16 cellular contexts compared by ENCODE assay signal in genomic region chr16:89264800-89265550, GRCh38. TPM values are rescaled to one million over a fixed set of nuclear protein-coding genes. Genes with fewer than 3 reads are reported as not detected.
DNase-seq lines count a peak whose midpoint lies in the region; ATAC-seq lines count a peak whose summit lies in the region.
"Had no signal": no experiment of that assay in that cellular context is flagged by ENCODE, and none has a peak within 500 bp of the region (broad histone marks: within the 10 kb centered on the region; RNA-seq: fewer than 3 reads in every experiment).

No MANE protein-coding gene starts in this region.

- no peaks in the 10 kb centered on the region for H3K9me3 Mint-ChIP-seq in stimulated activated naive CD8-positive, alpha-beta T cell treated with anti-CD3 and anti-CD28 coated beads, Interleukin-15, amount 100 ng/mL, for 72 hours
- no peaks in the 10 kb centered on the region for H3K9me3 Mint-ChIP-seq in central memory CD8-positive, alpha-beta T cell
- H3K9me3 Mint-ChIP-seq in stimulated activated naive B cell treated with anti-CD40 and anti-IgM and Interleukin-4, amounts not matched to agents 10 μg/mL and 1 μg/mL and 100 μg/mL, for 72 hours, result peaks cover 0 to 2% of the 10 kb centered on the region in 2 donors
- H3K9me3 Mint-ChIP-seq in activated CD8-positive, alpha-beta memory T cell treated with anti-CD3 and anti-CD28 coated beads, Interleukin-2, amount 10 ng/mL, durations not matched to agents 7 days and 5 days (ENCODE audit: low read depth), result no peaks in the 10 kb centered on the region
- H3K9me3 Mint-ChIP-seq: HFFc6 had no signal

- DNase-seq in NCI-H82 (lab: John Stamatoyannopoulos, UW) (peak; percentile 20), NCI-H82 treated with DMSO at 0.1 percent for 48 hours (lab: John Stamatoyannopoulos, UW; ENCODE audit: unreplicated experiment) (no peak)
- DNase-seq in stimulated activated naive CD8-positive, alpha-beta T cell treated with anti-CD3 and anti-CD28 coated beads, Interleukin-15, amount 100 ng/mL, for 72 hours, result no peak
- no peak for DNase-seq in stimulated activated naive CD8-positive, alpha-beta T cell treated with anti-CD3 and anti-CD28 coated beads, Interleukin-15, Interleukin-2, amounts not matched to agents 100 U/mL and 50 U/mL, for 24 hours
- no peak for DNase-seq in central memory CD8-positive, alpha-beta T cell (ENCODE audit: low spot score in 2 of 2)
- no peak for DNase-seq in stimulated activated naive B cell treated with anti-CD40 and anti-IgM and Interleukin-4, amounts not matched to agents 10 μg/mL and 1 μg/mL and 100 μg/mL, for 72 hours
- DNase-seq in activated CD8-positive, alpha-beta memory T cell treated with anti-CD3 and anti-CD28 coated beads, Interleukin-2, amount 10 ng/mL, durations not matched to agents 7 days and 5 days, result no peak
- DNase-seq: DMS53, HFFc6, NCI-H1092 treated with DMSO at 0.1 percent for 48 hours, NCI-H1694, NCI-H2107, NCI-H226, NCI-H69, SHP77 treated with DMSO at 0.1 percent for 48 hours had no signal

- peaks cover 20% of the 10 kb centered on the region for H3K4me1 Mint-ChIP-seq in stimulated activated naive CD8-positive, alpha-beta T cell treated with anti-CD3 and anti-CD28 coated beads, Interleukin-15, amount 100 ng/mL, for 72 hours
- H3K4me1 Mint-ChIP-seq in central memory CD8-positive, alpha-beta T cell, result peaks cover 12% of the 10 kb centered on the region
- peaks cover 0 to 5% of the 10 kb centered on the region in 2 donors for H3K4me1 Mint-ChIP-seq in stimulated activated naive B cell treated with anti-CD40 and anti-IgM and Interleukin-4, amounts not matched to agents 10 μg/mL and 1 μg/mL and 100 μg/mL, for 72 hours
- peaks cover 6% of the 10 kb centered on the region for H3K4me1 Mint-ChIP-seq in activated CD8-positive, alpha-beta memory T cell treated with anti-CD3 and anti-CD28 coated beads, Interleukin-2, amount 10 ng/mL, durations not matched to agents 7 days and 5 days

- H3K27ac Mint-ChIP-seq in stimulated activated naive CD8-positive, alpha-beta T cell treated with anti-CD3 and anti-CD28 coated beads, Interleukin-15, amount 100 ng/mL, for 72 hours, result peak overlapping the region; percentile 25 to 90
- H3K27ac Mint-ChIP-seq in central memory CD8-positive, alpha-beta T cell (ENCODE audit: low read depth), result peak overlapping the region; percentile 25
- peak overlapping the region; percentile 25 for H3K27ac Mint-ChIP-seq in stimulated activated naive B cell treated with anti-CD40 and anti-IgM and Interleukin-4, amounts not matched to agents 10 μg/mL and 1 μg/mL and 100 μg/mL, for 72 hours
- H3K27ac Mint-ChIP-seq in activated CD8-positive, alpha-beta memory T cell treated with anti-CD3 and anti-CD28 coated beads, Interleukin-2, amount 10 ng/mL, durations not matched to agents 7 days and 5 days, result no peak overlapping the region
- H3K27ac Mint-ChIP-seq: HFFc6 had no signal

- ATAC-seq in stimulated activated naive CD8-positive, alpha-beta T cell treated with anti-CD3 and anti-CD28 coated beads, Interleukin-15, amount 100 ng/mL, for 72 hours, result peak; percentile 13
- no peak for ATAC-seq in stimulated activated naive CD8-positive, alpha-beta T cell treated with anti-CD3 and anti-CD28 coated beads, Interleukin-15, Interleukin-2, amounts not matched to agents 100 U/mL and 50 U/mL, for 24 hours
- no peak for ATAC-seq in central memory CD8-positive, alpha-beta T cell (replicated peaks; ENCODE audit: extremely low read depth, poor library complexity, severe bottlenecking)
- no peak for ATAC-seq in stimulated activated naive B cell treated with anti-CD40 and anti-IgM and Interleukin-4, amounts not matched to agents 10 μg/mL and 1 μg/mL and 100 μg/mL, for 72 hours (replicated peaks)
- no peak for ATAC-seq in HG02970 (IDR thresholded peaks at IDR 0.05; ENCODE audit: low FRiP score, unreplicated experiment)
- no peak for ATAC-seq in activated CD8-positive, alpha-beta memory T cell treated with anti-CD3 and anti-CD28 coated beads, Interleukin-2, amount 10 ng/mL, durations not matched to agents 7 days and 5 days

- CTCF ChIA-PET in activated CD8-positive, alpha-beta memory T cell treated with anti-CD3 and anti-CD28 coated beads, Interleukin-2, amount 10 ng/mL, durations not matched to agents 7 days and 5 days (lab: Charles Lee), result interaction anchor here (1.0 kb wide), 1 partner anchor 24 kb away, joined by 3 read pairs; no protein-coding TSS in a partner anchor

- H3K4me3 Mint-ChIP-seq in stimulated activated naive CD8-positive, alpha-beta T cell treated with anti-CD3 and anti-CD28 coated beads, Interleukin-15, amount 100 ng/mL, for 72 hours, result no peak overlapping the region
- H3K4me3 Mint-ChIP-seq in central memory CD8-positive, alpha-beta T cell, result no peak overlapping the region
- H3K4me3 Mint-ChIP-seq in stimulated activated naive B cell treated with anti-CD40 and anti-IgM and Interleukin-4, amounts not matched to agents 10 μg/mL and 1 μg/mL and 100 μg/mL, for 72 hours, result no peak overlapping the region
- H3K4me3 Mint-ChIP-seq in activated CD8-positive, alpha-beta memory T cell treated with anti-CD3 and anti-CD28 coated beads, Interleukin-2, amount 10 ng/mL, durations not matched to agents 7 days and 5 days, result no peak overlapping the region
- H3K4me3 Mint-ChIP-seq: HFFc6 had no signal

- no peaks in the 10 kb centered on the region for H3K27me3 Mint-ChIP-seq in stimulated activated naive CD8-positive, alpha-beta T cell treated with anti-CD3 and anti-CD28 coated beads, Interleukin-15, amount 100 ng/mL, for 72 hours
- H3K27me3 Mint-ChIP-seq in central memory CD8-positive, alpha-beta T cell, result no peaks in the 10 kb centered on the region
- H3K27me3 Mint-ChIP-seq in stimulated activated naive B cell treated with anti-CD40 and anti-IgM and Interleukin-4, amounts not matched to agents 10 μg/mL and 1 μg/mL and 100 μg/mL, for 72 hours, result no peaks in the 10 kb centered on the region
- H3K27me3 Mint-ChIP-seq in activated CD8-positive, alpha-beta memory T cell treated with anti-CD3 and anti-CD28 coated beads, Interleukin-2, amount 10 ng/mL, durations not matched to agents 7 days and 5 days, result no peaks in the 10 kb centered on the region

- peaks cover 29% of the 10 kb centered on the region for H3K36me3 Mint-ChIP-seq in central memory CD8-positive, alpha-beta T cell (ENCODE audit: insufficient read depth)
- H3K36me3 Mint-ChIP-seq in stimulated activated naive B cell treated with anti-CD40 and anti-IgM and Interleukin-4, amounts not matched to agents 10 μg/mL and 1 μg/mL and 100 μg/mL, for 72 hours, result peaks cover 40 to 58% of the 10 kb centered on the region in 2 donors
- peaks cover 22% of the 10 kb centered on the region for H3K36me3 Mint-ChIP-seq in activated CD8-positive, alpha-beta memory T cell treated with anti-CD3 and anti-CD28 coated beads, Interleukin-2, amount 10 ng/mL, durations not matched to agents 7 days and 5 days

RNA-seq across cellular contexts. Expression of gene ZNF778, which starts 47.5 kb away (rescaled TPM):
- 1 to 10 TPM; 8.1 to 9.3 TPM for total RNA-seq in activated CD8-positive, alpha-beta memory T cell treated with anti-CD3 and anti-CD28 coated beads, Interleukin-2, amount 10 ng/mL, durations not matched to agents 7 days and 5 days
